Comparison of ENCODE assay signal across 2 cellular contexts in genomic region chr1:155942578-155943141, GRCh38.
TF ChIP-seq lines count a peak whose summit lies in the region.

No MANE protein-coding gene starts in this region.

TF ChIP-seq in SK-N-SH, 30 proteins besides CTCF, POLR2A, EP300 and RAD21 (continued from another document):
- no peak for TF ChIP-seq USF2 (IDR thresholded peaks at IDR 0.05; ENCODE audit: borderline replicate concordance, low read depth, low read length)
- no peak for TF ChIP-seq PBX3 (IDR thresholded peaks at IDR 0.05)
- no peak for TF ChIP-seq REST (IDR thresholded peaks at IDR 0.05; ENCODE audit: low read depth, low read length)
- no peak for TF ChIP-seq MEF2A (IDR thresholded peaks at IDR 0.05; ENCODE audit: borderline replicate concordance, low read depth)
- TF ChIP-seq SMC3 (IDR thresholded peaks at IDR 0.05; ENCODE audit: low read depth, low read length), result no peak
- no peak for TF ChIP-seq YY1 (IDR thresholded peaks at IDR 0.05; ENCODE audit: low read depth)
- no peak for TF ChIP-seq NRF1 (IDR thresholded peaks at IDR 0.05; ENCODE audit: low read depth, low read length)
- TF ChIP-seq FOXJ3 (CRISPR knock-in tag; IDR thresholded peaks at IDR 0.05), result no peak
- no peak for TF ChIP-seq GABPA (IDR thresholded peaks at IDR 0.05; ENCODE audit: low read depth)
- TF ChIP-seq MXI1 (IDR thresholded peaks at IDR 0.05; ENCODE audit: low read depth, low read length), result no peak
- no peak for TF ChIP-seq RXRA (IDR thresholded peaks at IDR 0.05; ENCODE audit: borderline replicate concordance, low read depth)
- no peak for TF ChIP-seq RCOR1 (IDR thresholded peaks at IDR 0.05; ENCODE audit: low read length)
- no peak for TF ChIP-seq NFIC (IDR thresholded peaks at IDR 0.05; ENCODE audit: borderline replicate concordance)
- TF ChIP-seq ZBTB33 (IDR thresholded peaks at IDR 0.05; ENCODE audit: borderline replicate concordance, low read depth), result no peak
- no peak for TF ChIP-seq CHD2 (IDR thresholded peaks at IDR 0.05; ENCODE audit: low read length, partially characterized antibody)
- TF ChIP-seq SIN3A (IDR thresholded peaks at IDR 0.05; ENCODE audit: borderline replicate concordance, low read depth, low read length), result no peak
- no peak for TF ChIP-seq JUND (IDR thresholded peaks at IDR 0.05)
- no peak for TF ChIP-seq POLR2AphosphoS5 (IDR thresholded peaks at IDR 0.05; ENCODE audit: low read depth, low read length)
- no peak for TF ChIP-seq FOSL2 (IDR thresholded peaks at IDR 0.05; ENCODE audit: borderline replicate concordance, low read depth)

TF ChIP-seq in SK-N-SH treated with all-trans-retinoic acid at 6 μM for 48 hours, 23 proteins besides CTCF, POLR2A, EP300 and RAD21 (continued from another document):
- TF ChIP-seq TSHZ2 (CRISPR knock-in tag; IDR thresholded peaks at IDR 0.05) (no peak), ZC3H10 (CRISPR knock-in tag; IDR thresholded peaks at IDR 0.05) (no peak), POU6F1 (CRISPR knock-in tag; IDR thresholded peaks at IDR 0.05; ENCODE audit: borderline replicate concordance, low read depth) (no peak), CSDC2 (CRISPR knock-in tag; IDR thresholded peaks at IDR 0.05) (no peak), ZNF70 (CRISPR knock-in tag; IDR thresholded peaks at IDR 0.05) (no peak), ARNTL (CRISPR knock-in tag; IDR thresholded peaks at IDR 0.05; ENCODE audit: borderline replicate concordance, low read depth) (no peak), GLIS3 (CRISPR knock-in tag; IDR thresholded peaks at IDR 0.05) (no peak), TCF4 (CRISPR knock-in tag; IDR thresholded peaks at IDR 0.05; ENCODE audit: borderline replicate concordance) (no peak), ZFP30 (CRISPR knock-in tag; IDR thresholded peaks at IDR 0.05) (no peak), ESRRG (CRISPR knock-in tag; IDR thresholded peaks at IDR 0.05) (no peak), PPARA (CRISPR knock-in tag; IDR thresholded peaks at IDR 0.05; ENCODE audit: borderline replicate concordance) (no peak), CSRNP3 (CRISPR knock-in tag; IDR thresholded peaks at IDR 0.05) (no peak), TOX (CRISPR knock-in tag; IDR thresholded peaks at IDR 0.05; ENCODE audit: borderline replicate concordance) (no peak), CREB5 (CRISPR knock-in tag; IDR thresholded peaks at IDR 0.05; ENCODE audit: low read depth) (no peak), PATZ1 (CRISPR knock-in tag; IDR thresholded peaks at IDR 0.05; ENCODE audit: borderline replicate concordance) (no peak), RARB (CRISPR knock-in tag; IDR thresholded peaks at IDR 0.05) (no peak)
